1 cellular context compared by ENCODE assay signal in the genomic region with DNA sequence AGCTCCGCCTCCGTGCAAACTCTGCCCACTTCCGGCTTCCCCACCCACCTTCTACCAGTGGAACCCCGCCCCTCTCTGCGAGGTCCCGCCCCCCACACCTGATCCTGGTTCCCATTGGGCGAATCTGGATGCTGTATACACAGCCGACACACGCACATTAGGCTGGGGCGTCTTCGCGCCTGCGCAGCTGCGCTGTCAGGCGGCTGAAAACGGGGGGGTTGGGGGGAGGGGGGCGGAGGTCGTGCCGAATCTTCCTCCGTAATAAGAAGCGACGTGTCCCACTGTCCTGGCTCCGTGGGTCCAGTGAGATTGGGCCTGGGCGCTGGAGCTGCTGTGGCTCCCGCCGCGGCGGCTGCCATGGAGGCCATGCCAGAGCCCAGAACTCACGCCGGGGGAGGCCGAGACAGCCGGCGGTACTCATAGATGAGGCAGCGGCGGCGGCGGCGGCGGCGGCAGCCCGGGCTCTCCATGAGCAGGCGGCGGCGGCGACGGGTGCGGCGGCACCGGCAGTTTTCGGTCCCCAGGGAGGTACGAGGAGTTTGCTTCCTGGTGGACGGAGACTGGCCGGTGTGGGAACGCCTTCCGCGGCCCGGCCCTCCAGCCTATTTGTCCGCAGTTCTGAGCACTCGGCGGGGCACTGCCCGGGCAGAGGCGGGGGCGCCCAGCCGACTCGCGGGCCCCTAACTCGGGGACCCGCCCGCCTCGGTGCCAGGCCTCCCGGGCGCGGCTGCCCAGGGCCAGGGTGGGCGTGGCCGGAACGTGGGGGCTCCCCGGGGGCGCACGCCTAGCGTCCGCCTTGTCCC.
TF ChIP-seq lines count a peak whose summit lies in the region.

No MANE protein-coding gene starts in this region.

TF ChIP-seq in HepG2, 621 proteins besides CTCF, POLR2A, EP300 and RAD21 (continued from another document and continues in another):
- TF ChIP-seq, protein P1, sequence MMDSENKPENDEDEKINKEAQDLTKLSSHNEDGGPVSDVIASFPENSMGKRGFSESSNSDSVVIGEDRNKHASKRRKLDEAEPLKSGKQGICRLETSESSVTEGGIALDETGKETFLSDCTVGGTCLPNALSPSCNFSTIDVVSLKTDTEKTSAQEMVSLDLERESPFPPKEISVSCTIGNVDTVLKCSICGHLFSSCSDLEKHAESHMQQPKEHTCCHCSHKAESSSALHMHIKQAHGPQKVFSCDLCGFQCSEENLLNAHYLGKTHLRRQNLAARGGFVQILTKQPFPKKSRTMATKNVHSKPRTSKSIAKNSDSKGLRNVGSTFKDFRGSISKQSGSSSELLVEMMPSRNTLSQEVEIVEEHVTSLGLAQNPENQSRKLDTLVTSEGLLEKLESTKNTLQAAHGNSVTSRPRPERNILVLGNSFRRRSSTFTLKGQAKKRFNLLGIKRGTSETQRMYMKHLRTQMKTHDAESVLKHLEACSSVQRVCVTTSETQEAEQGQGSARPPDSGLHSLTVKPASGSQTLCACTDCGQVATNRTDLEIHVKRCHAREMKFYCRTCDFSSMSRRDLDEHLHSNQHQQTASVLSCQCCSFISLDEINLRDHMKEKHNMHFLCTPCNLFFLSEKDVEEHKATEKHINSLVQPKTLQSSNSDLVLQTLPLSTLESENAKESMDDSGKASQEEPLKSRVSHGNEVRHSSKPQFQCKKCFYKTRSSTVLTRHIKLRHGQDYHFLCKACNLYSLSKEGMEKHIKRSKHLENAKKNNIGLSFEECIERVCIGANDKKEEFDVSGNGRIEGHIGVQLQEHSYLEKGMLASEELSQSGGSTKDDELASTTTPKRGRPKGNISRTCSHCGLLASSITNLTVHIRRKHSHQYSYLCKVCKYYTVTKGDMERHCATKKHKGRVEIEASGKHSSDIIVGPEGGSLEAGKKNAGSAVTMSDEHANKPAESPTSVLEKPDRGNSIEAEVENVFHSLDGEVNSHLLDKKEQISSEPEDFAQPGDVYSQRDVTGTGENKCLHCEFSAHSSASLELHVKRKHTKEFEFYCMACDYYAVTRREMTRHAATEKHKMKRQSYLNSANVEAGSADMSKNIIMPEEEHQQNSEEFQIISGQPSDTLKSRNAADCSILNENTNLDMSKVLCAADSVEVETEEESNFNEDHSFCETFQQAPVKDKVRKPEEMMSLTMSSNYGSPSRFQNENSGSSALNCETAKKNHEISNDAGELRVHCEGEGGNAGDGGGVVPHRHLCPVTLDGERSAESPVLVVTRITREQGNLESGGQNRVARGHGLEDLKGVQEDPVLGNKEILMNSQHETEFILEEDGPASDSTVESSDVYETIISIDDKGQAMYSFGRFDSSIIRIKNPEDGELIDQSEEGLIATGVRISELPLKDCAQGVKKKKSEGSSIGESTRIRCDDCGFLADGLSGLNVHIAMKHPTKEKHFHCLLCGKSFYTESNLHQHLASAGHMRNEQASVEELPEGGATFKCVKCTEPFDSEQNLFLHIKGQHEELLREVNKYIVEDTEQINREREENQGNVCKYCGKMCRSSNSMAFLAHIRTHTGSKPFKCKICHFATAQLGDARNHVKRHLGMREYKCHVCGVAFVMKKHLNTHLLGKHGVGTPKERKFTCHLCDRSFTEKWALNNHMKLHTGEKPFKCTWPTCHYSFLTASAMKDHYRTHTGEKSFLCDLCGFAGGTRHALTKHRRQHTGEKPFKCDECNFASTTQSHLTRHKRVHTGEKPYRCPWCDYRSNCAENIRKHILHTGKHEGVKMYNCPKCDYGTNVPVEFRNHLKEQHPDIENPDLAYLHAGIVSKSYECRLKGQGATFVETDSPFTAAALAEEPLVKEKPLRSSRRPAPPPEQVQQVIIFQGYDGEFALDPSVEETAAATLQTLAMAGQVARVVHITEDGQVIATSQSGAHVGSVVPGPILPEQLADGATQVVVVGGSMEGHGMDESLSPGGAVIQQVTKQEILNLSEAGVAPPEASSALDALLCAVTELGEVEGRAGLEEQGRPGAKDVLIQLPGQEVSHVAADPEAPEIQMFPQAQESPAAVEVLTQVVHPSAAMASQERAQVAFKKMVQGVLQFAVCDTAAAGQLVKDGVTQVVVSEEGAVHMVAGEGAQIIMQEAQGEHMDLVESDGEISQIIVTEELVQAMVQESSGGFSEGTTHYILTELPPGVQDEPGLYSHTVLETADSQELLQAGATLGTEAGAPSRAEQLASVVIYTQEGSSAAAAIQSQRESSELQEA (CRISPR knock-in tag; IDR thresholded peaks at IDR 0.05; ENCODE audit: not compliant biosample characterization), result peak; percentile 44
- 0 out of 2 replicates have a peak, but pooled peaks have one; percentile 39 for TF ChIP-seq FOXK1 (CRISPR knock-in tag; IDR thresholded peaks at IDR 0.05; ENCODE audit: borderline replicate concordance, low read depth)
- TF ChIP-seq ZNF333 (CRISPR knock-in tag; IDR thresholded peaks at IDR 0.05; ENCODE audit: borderline replicate concordance), result no peak
- no peak for TF ChIP-seq IKZF4 (CRISPR knock-in tag; IDR thresholded peaks at IDR 0.05; ENCODE audit: borderline replicate concordance, low read depth, not compliant biosample characterization)
- TF ChIP-seq, protein P2, sequence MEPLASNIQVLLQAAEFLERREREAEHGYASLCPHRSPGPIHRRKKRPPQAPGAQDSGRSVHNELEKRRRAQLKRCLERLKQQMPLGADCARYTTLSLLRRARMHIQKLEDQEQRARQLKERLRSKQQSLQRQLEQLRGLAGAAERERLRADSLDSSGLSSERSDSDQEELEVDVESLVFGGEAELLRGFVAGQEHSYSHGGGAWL (CRISPR knock-in tag; IDR thresholded peaks at IDR 0.05), result peak; percentile 64
- TF ChIP-seq MTF1 (CRISPR knock-in tag; IDR thresholded peaks at IDR 0.05), result no peak
- TF ChIP-seq, protein P3, sequence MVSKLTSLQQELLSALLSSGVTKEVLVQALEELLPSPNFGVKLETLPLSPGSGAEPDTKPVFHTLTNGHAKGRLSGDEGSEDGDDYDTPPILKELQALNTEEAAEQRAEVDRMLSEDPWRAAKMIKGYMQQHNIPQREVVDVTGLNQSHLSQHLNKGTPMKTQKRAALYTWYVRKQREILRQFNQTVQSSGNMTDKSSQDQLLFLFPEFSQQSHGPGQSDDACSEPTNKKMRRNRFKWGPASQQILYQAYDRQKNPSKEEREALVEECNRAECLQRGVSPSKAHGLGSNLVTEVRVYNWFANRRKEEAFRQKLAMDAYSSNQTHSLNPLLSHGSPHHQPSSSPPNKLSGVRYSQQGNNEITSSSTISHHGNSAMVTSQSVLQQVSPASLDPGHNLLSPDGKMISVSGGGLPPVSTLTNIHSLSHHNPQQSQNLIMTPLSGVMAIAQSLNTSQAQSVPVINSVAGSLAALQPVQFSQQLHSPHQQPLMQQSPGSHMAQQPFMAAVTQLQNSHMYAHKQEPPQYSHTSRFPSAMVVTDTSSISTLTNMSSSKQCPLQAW (CRISPR knock-in tag; IDR thresholded peaks at IDR 0.05), result peak; percentile 15; the same call in 1 of the 2 replicates
- TF ChIP-seq KDM5A (IDR thresholded peaks at IDR 0.05; ENCODE audit: borderline replicate concordance, low read length), result peak; percentile 57; the same call in 1 of the 2 replicates
- no peak for TF ChIP-seq RFX3 (CRISPR knock-in tag; IDR thresholded peaks at IDR 0.05)
- TF ChIP-seq RBAK (CRISPR knock-in tag; IDR thresholded peaks at IDR 0.05), result no peak
- TF ChIP-seq KAT7 (CRISPR knock-in tag; IDR thresholded peaks at IDR 0.05; ENCODE audit: borderline replicate concordance), result peak; percentile 80; the same call in 1 of the 2 replicates
- TF ChIP-seq, protein P4, sequence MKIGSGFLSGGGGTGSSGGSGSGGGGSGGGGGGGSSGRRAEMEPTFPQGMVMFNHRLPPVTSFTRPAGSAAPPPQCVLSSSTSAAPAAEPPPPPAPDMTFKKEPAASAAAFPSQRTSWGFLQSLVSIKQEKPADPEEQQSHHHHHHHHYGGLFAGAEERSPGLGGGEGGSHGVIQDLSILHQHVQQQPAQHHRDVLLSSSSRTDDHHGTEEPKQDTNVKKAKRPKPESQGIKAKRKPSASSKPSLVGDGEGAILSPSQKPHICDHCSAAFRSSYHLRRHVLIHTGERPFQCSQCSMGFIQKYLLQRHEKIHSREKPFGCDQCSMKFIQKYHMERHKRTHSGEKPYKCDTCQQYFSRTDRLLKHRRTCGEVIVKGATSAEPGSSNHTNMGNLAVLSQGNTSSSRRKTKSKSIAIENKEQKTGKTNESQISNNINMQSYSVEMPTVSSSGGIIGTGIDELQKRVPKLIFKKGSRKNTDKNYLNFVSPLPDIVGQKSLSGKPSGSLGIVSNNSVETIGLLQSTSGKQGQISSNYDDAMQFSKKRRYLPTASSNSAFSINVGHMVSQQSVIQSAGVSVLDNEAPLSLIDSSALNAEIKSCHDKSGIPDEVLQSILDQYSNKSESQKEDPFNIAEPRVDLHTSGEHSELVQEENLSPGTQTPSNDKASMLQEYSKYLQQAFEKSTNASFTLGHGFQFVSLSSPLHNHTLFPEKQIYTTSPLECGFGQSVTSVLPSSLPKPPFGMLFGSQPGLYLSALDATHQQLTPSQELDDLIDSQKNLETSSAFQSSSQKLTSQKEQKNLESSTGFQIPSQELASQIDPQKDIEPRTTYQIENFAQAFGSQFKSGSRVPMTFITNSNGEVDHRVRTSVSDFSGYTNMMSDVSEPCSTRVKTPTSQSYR (CRISPR knock-in tag; IDR thresholded peaks at IDR 0.05; ENCODE audit: borderline replicate concordance), result 0 out of 2 replicates have a peak, but pooled peaks have one; percentile 60
- TF ChIP-seq, protein P5, sequence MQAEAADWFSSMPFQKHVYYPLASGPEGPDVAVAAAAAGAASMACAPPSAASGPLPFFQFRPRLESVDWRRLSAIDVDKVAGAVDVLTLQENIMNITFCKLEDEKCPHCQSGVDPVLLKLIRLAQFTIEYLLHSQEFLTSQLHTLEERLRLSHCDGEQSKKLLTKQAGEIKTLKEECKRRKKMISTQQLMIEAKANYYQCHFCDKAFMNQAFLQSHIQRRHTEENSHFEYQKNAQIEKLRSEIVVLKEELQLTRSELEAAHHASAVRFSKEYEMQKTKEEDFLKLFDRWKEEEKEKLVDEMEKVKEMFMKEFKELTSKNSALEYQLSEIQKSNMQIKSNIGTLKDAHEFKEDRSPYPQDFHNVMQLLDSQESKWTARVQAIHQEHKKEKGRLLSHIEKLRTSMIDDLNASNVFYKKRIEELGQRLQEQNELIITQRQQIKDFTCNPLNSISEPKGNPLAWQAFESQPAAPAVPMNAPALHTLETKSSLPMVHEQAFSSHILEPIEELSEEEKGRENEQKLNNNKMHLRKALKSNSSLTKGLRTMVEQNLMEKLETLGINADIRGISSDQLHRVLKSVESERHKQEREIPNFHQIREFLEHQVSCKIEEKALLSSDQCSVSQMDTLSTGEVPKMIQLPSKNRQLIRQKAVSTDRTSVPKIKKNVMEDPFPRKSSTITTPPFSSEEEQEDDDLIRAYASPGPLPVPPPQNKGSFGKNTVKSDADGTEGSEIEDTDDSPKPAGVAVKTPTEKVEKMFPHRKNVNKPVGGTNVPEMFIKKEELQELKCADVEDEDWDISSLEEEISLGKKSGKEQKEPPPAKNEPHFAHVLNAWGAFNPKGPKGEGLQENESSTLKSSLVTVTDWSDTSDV (CRISPR knock-in tag; IDR thresholded peaks at IDR 0.05), result no peak
- peak; percentile 33; the same call in 1 of the 2 replicates for TF ChIP-seq SALL2 (CRISPR knock-in tag; IDR thresholded peaks at IDR 0.05)
- TF ChIP-seq ARHGAP35 (CRISPR knock-in tag; IDR thresholded peaks at IDR 0.05; ENCODE audit: borderline replicate concordance), result peak; percentile 86
- TF ChIP-seq, protein P6, sequence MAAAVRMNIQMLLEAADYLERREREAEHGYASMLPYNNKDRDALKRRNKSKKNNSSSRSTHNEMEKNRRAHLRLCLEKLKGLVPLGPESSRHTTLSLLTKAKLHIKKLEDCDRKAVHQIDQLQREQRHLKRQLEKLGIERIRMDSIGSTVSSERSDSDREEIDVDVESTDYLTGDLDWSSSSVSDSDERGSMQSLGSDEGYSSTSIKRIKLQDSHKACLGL (CRISPR knock-in tag; IDR thresholded peaks at IDR 0.05), result no peak
- peak; percentile 50; the same call in 1 of the 2 replicates for TF ChIP-seq ETV5 (CRISPR knock-in tag; IDR thresholded peaks at IDR 0.05; ENCODE audit: borderline replicate concordance)
- TF ChIP-seq HNRNPL (IDR thresholded peaks at IDR 0.05; ENCODE audit: low read depth, low read length), result peak; percentile 82
- TF ChIP-seq ZNF768 (CRISPR knock-in tag; IDR thresholded peaks at IDR 0.05), result peak; percentile 58; the same call in 1 of the 2 replicates
- TF ChIP-seq, protein P7, sequence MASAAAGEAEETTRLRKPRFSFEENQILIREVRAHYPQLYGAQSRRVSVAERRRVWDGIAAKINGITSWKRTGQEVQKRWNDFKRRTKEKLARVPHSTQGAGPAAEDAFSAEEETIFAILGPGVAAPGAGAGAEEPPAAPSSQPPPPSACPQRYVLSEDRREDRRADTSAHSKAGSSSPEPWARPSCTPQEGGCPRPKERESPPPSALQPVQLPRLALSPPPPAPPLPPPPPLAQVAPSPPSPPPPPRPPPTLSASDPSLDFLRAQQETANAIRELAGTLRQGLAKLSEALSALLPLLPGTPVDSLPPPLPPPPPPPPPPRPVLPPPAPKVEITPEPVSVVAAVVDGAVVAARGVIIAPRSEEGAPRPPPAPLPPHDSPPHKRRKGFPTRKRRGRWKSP (CRISPR knock-in tag; IDR thresholded peaks at IDR 0.05), result 0 out of 2 replicates have a peak, but pooled peaks have one; percentile 20
- peak; percentile 78; the same call in 1 of the 2 replicates for TF ChIP-seq KLF12 (CRISPR knock-in tag; IDR thresholded peaks at IDR 0.05; ENCODE audit: borderline replicate concordance)
- TF ChIP-seq, protein P8, sequence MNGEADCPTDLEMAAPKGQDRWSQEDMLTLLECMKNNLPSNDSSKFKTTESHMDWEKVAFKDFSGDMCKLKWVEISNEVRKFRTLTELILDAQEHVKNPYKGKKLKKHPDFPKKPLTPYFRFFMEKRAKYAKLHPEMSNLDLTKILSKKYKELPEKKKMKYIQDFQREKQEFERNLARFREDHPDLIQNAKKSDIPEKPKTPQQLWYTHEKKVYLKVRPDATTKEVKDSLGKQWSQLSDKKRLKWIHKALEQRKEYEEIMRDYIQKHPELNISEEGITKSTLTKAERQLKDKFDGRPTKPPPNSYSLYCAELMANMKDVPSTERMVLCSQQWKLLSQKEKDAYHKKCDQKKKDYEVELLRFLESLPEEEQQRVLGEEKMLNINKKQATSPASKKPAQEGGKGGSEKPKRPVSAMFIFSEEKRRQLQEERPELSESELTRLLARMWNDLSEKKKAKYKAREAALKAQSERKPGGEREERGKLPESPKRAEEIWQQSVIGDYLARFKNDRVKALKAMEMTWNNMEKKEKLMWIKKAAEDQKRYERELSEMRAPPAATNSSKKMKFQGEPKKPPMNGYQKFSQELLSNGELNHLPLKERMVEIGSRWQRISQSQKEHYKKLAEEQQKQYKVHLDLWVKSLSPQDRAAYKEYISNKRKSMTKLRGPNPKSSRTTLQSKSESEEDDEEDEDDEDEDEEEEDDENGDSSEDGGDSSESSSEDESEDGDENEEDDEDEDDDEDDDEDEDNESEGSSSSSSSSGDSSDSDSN (CRISPR knock-in tag; IDR thresholded peaks at IDR 0.05), result peak; percentile 88
- no peak for TF ChIP-seq KAT2B (IDR thresholded peaks at IDR 0.05; ENCODE audit: borderline replicate concordance, low read depth, low read length)
- no peak for TF ChIP-seq JDP2 (CRISPR knock-in tag; IDR thresholded peaks at IDR 0.05; ENCODE audit: borderline replicate concordance)
- no peak for TF ChIP-seq ZNF496 (CRISPR knock-in tag; IDR thresholded peaks at IDR 0.05; ENCODE audit: insufficient replicate concordance)
- TF ChIP-seq ZNF572 (CRISPR knock-in tag; IDR thresholded peaks at IDR 0.05), result no peak
- peak; percentile 85 for TF ChIP-seq POLR2G (IDR thresholded peaks at IDR 0.05; ENCODE audit: low read depth, low read length)
- peak; percentile 44; the same call in 1 of the 2 replicates for TF ChIP-seq CREB1 (IDR thresholded peaks at IDR 0.05)
- TF ChIP-seq CREB1 (CRISPR knock-in tag; IDR thresholded peaks at IDR 0.05), result peak; percentile 69
- no peak for TF ChIP-seq HNF4A (CRISPR knock-in tag; IDR thresholded peaks at IDR 0.05)
- TF ChIP-seq HHEX (CRISPR knock-in tag; IDR thresholded peaks at IDR 0.05), result no peak
- peak; percentile 47; the same call in 1 of the 2 replicates for TF ChIP-seq ZNF431 (CRISPR knock-in tag; IDR thresholded peaks at IDR 0.05; ENCODE audit: borderline replicate concordance, low read depth)
- no peak for TF ChIP-seq ZNF34 (CRISPR knock-in tag; IDR thresholded peaks at IDR 0.05; ENCODE audit: borderline replicate concordance)
- peak; percentile 74; the same call in 1 of the 2 replicates for TF ChIP-seq ZNF547 (CRISPR knock-in tag; IDR thresholded peaks at IDR 0.05)
- peak; percentile 90 for TF ChIP-seq ZMYM4 (CRISPR knock-in tag; IDR thresholded peaks at IDR 0.05)
